Comparison of ENCODE assay signal across 27 cellular contexts in genomic region chr11:21295508-21295907, GRCh38.
"Had no signal": no experiment of that assay in that cellular context is flagged by ENCODE, and none has a peak within 500 bp of the region (broad histone marks: within the 10 kb centered on the region; RNA-seq: fewer than 3 reads in every experiment).

No MANE protein-coding gene starts in this region.

- H3K9me3 ChIP-seq: MG63 had no signal

- ATAC-seq: activated T-helper 17 cell treated with anti-CD3 and anti-CD28 coated beads, Interleukin-2, amount 50 U/mL, for 72 hours; Panc1; Right ventricle myocardium inferior; T-cell had no signal

- H3K27me3 ChIP-seq: brain microvascular endothelial cell, MG63 had no signal

- H3K27ac ChIP-seq: brain microvascular endothelial cell, SK-N-MC had no signal

- H3K4me3 ChIP-seq: MG63, SK-N-MC had no signal

- DNase-seq: activated CD4-positive, alpha-beta memory T cell treated with anti-CD3 and anti-CD28 coated beads for 36 hours; activated CD4-positive, alpha-beta T cell treated with anti-CD3 and anti-CD28 coated beads, Interleukin-2, amount 10 ng/mL, durations not matched to agents 7 days and 5 days; activated CD4-positive, CD25-positive, alpha-beta regulatory T cell; activated CD8-positive, alpha-beta memory T cell treated with anti-CD3 and anti-CD28 coated beads for 24 hours; activated gamma-delta T cell; activated naive CD4-positive, alpha-beta T cell treated with anti-CD3 and anti-CD28 coated beads, Interleukin-2, amount 10 ng/mL, durations not matched to agents 7 days and 5 days; activated naive CD8-positive, alpha-beta T cell treated with anti-CD3 and anti-CD28 coated beads for 36 hours; activated T-cell treated with anti-CD3 and anti-CD28 coated beads for 4 hours; activated T-cell treated with anti-CD3 and anti-CD28 coated beads, Interleukin-2, amount 50 U/mL, for 48 hours; brain microvascular endothelial cell; MG63; NCI-H1105 treated with DMSO at 0.1 percent for 48 hours; NCI-H1436 treated with DMSO at 0.1 percent for 48 hours; NCI-H187; NCI-H2081; NCI-H510A treated with DMSO at 0.1 percent for 48 hours; NCI-H69; NK-92 treated with Interleukin-12 subunit alpha and Interleukin-12 subunit beta, amount 100 ng/mL, for 24 hours; OCI-M1; RPMI8226; T-cell; T-helper 2 cell; T1000 had no signal

- H3K36me3 ChIP-seq: brain microvascular endothelial cell, MG63 had no signal
